1 cellular context compared by ENCODE assay signal in genomic region chr16:1538804-1539520, GRCh38.
TF ChIP-seq lines count a peak whose summit lies in the region.

No MANE protein-coding gene starts in this region.

TF ChIP-seq in HepG2, 621 proteins besides CTCF, POLR2A, EP300 and RAD21:
- TF ChIP-seq ARID2 (CRISPR knock-in tag; IDR thresholded peaks at IDR 0.05; ENCODE audit: borderline replicate concordance) (no peak), STAG1 (CRISPR knock-in tag; IDR thresholded peaks at IDR 0.05) (peak; percentile 48), HNRNPL (IDR thresholded peaks at IDR 0.05; ENCODE audit: low read depth, low read length) (peak; percentile 44; the same call in 1 of the 2 replicates), KMT2B (CRISPR knock-in tag; IDR thresholded peaks at IDR 0.05) (no peak), TMF1 (CRISPR knock-in tag; IDR thresholded peaks at IDR 0.05; ENCODE audit: low read depth) (no peak)
